In the genomic region with DNA sequence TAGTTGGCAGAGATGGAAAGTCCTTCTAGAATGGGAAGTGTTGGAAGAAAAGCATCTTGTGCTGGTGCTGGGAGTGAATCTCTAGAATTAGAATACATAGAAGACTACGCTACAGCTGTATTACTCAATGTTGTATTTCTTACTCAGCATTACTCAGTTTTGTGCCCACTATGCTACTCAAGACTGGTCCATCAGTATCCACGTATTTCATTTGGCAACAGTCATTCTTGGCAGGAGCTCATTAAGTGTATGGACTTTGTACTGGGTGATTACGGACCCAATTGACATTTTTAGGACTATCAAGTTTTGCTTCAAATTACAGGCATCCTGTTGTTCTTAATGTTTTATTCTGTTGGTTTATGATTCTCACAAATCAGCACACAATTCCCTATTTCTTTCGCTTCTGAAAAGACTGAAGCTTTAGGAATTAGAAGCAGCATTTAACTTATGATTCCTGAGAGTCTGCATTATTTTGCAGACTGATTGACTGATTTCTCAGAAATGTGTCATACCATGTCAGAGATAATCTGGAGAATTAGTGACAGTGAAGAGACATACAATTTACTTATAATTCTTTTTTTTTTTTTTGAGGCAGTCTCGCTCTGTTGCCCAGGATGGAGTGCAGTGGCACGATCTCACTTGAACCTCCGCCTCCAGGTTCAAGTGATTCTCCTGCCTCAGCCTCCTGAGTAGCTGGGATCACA, we compare ENCODE assay signal across 17 cellular contexts.
DNase-seq lines count a peak whose midpoint lies in the region; ATAC-seq, FAIRE-seq and TF ChIP-seq lines count a peak whose summit lies in the region.
"Had no signal": no experiment of that assay in that cellular context is flagged by ENCODE, and none has a peak within 500 bp of the region (broad histone marks: within the 10 kb centered on the region; RNA-seq: fewer than 3 reads in every experiment).

No MANE protein-coding gene starts in this region.

- H3K79me2 ChIP-seq in ACC112 (ENCODE audit: control insufficient read depth, insufficient read depth, low read length, unreplicated experiment): no peaks in the 10 kb centered on the region

- no peak overlapping the region for H3K9ac ChIP-seq in colonic mucosa (ENCODE audit: low read depth in 2 of 2, low read length in 2 of 2)

- H3K4me1 ChIP-seq in ACC112 (ENCODE audit: control insufficient read depth, insufficient read depth, low read length, unreplicated experiment) (peaks cover 31% of the 10 kb centered on the region), colonic mucosa (no peaks in the 10 kb centered on the region)
- H3K4me1 ChIP-seq: Caco-2 had no signal

- DNase-seq in NCI-H69 (lab: John Stamatoyannopoulos, UW): peak; percentile 50
- DNase-seq in bronchial epithelial cell (ENCODE audit: low read depth): peak; percentile 96
- no peak for DNase-seq in left lobe of liver (ENCODE audit: low spot score)
- DNase-seq in colonic mucosa: no peak
- no peak for DNase-seq in NCI-H1417 treated with DMSO at 0.1 percent for 48 hours (lab: John Stamatoyannopoulos, UW)
- no peak for DNase-seq in inferior parietal cortex (ENCODE audit: extremely low spot score)
- DNase-seq: Caco-2, DMS53, KG1, NCI-H1092 treated with DMSO at 0.1 percent for 48 hours, NCI-H1694 treated with DMSO at 0.1 percent for 48 hours, NCI-H446 treated with DMSO at 0.1 percent for 48 hours had no signal

- peak overlapping the region; percentile 29 for H2AFZ ChIP-seq in ACC112 (ENCODE audit: low read length, unreplicated experiment)

- no peaks in the 10 kb centered on the region for H3K9me3 ChIP-seq in colonic mucosa
- H3K9me3 ChIP-seq: Caco-2 had no signal

- no peak overlapping the region for H3K27ac ChIP-seq in ACC112 (ENCODE audit: low read depth, low read length)
- no peak overlapping the region for H3K27ac ChIP-seq in colonic mucosa
- H3K27ac ChIP-seq: HL-60 had no signal

- intact Hi-C loops in colonic mucosa (cut with DNase I): no loop called here

- TF ChIP-seq CTCF in bronchial epithelial cell (IDR thresholded peaks at IDR 0.05; ENCODE audit: insufficient read depth, low read length, severe bottlenecking) (no peak), colonic mucosa (IDR thresholded peaks at IDR 0.05) (no peak)

- no peak for FAIRE-seq in bronchial epithelial cell (lab: Jason Lieb, UNC)
- FAIRE-seq: GM12891, H54 had no signal

- ATAC-seq in left lobe of liver (peak; percentile 48), GM21825 (IDR thresholded peaks at IDR 0.05; ENCODE audit: unreplicated experiment) (no peak)

- H3K27me3 ChIP-seq in ACC112 (ENCODE audit: insufficient read depth, low read length): no peaks in the 10 kb centered on the region
- H3K27me3 ChIP-seq in bronchial epithelial cell (ENCODE audit: control insufficient read depth, insufficient read depth, low read length): no peaks in the 10 kb centered on the region
- no peaks in the 10 kb centered on the region for H3K27me3 ChIP-seq in colonic mucosa

- H3K4me3 ChIP-seq in ACC112 (ENCODE audit: low read depth, low read length) (no peak overlapping the region), bronchial epithelial cell (ENCODE audit: low read depth, low read length) (no peak overlapping the region), colonic mucosa (no peak overlapping the region)

- no peaks in the 10 kb centered on the region for H3K36me3 ChIP-seq in ACC112 (ENCODE audit: insufficient read depth, low read length)
- no peaks in the 10 kb centered on the region for H3K36me3 ChIP-seq in bronchial epithelial cell (ENCODE audit: control insufficient read depth, insufficient read depth, low read length)
- H3K36me3 ChIP-seq in colonic mucosa: no peaks in the 10 kb centered on the region

Comparison
In these comparisons a context has a peak if more than half of its experiments do, and no peak if none do; other contexts are left out.
1. DNase-seq: peak in NCI-H69 (single experiment) and bronchial epithelial cell (single experiment); none in left lobe of liver (single experiment), colonic mucosa (single experiment), NCI-H1417 treated with DMSO at 0.1 percent for 48 hours (single experiment) and inferior parietal cortex (single experiment).